25 cellular contexts compared by ENCODE assay signal in genomic region chr2:120488531-120488930, GRCh38.
"Had no signal": no experiment of that assay in that cellular context is flagged by ENCODE, and none has a peak within 500 bp of the region (broad histone marks: within the 10 kb centered on the region; RNA-seq: fewer than 3 reads in every experiment).

No MANE protein-coding gene starts in this region.

- H3K4me3 Mint-ChIP-seq: naive thymus-derived CD4-positive, alpha-beta T cell; nephron; stimulated activated effector memory CD8-positive, alpha-beta T cell treated with anti-CD3 and anti-CD28 coated beads, Interleukin-12 subunit alpha, Interleukin-12 subunit beta, amount 100 ng/mL, for 72 hours had no signal

- H3K9me3 Mint-ChIP-seq: nephron; stimulated activated effector memory CD8-positive, alpha-beta T cell treated with anti-CD3 and anti-CD28 coated beads, Interleukin-12 subunit alpha, Interleukin-12 subunit beta, amount 100 ng/mL, for 72 hours had no signal

- H3K4me3 ChIP-seq: dorsolateral prefrontal cortex, heart left ventricle, hepatocyte, pancreas, right lobe of liver, stomach, thyroid gland, vagina had no signal

- H3K4me2 ChIP-seq: hepatocyte had no signal

- H3K36me3 Mint-ChIP-seq: naive thymus-derived CD4-positive, alpha-beta T cell; stimulated activated effector memory CD8-positive, alpha-beta T cell treated with anti-CD3 and anti-CD28 coated beads, Interleukin-12 subunit alpha, Interleukin-12 subunit beta, amount 100 ng/mL, for 72 hours had no signal

- DNase-seq: cerebellar nuclear complex; dorsolateral prefrontal cortex; effector CD4-positive, alpha-beta T cell; heart left ventricle; kidney glomerular epithelial cell; left colon; mesenchymal stem cell; midbrain; naive thymus-derived CD4-positive, alpha-beta T cell; occipital lobe; small intestine; stimulated activated CD4-positive, alpha-beta T cell treated with anti-CD3 and anti-CD28 coated beads, Interleukin-12 subunit alpha, Interleukin-12 subunit beta, amount 100 ng/mL, for 4 hours; stimulated activated CD4-positive, alpha-beta T cell treated with anti-CD3 and anti-CD28 coated beads, Interleukin-1b, Interleukin-23, amount 100 ng/mL, for 48 hours; stimulated activated CD4-positive, alpha-beta T cell treated with anti-CD3 and anti-CD28 coated beads, Interleukin-4, amount 100 ng/mL, for 24 hours; stimulated activated naive CD4-positive, alpha-beta T cell treated with Interleukin-2 at 50 U/mL for 16 hours; stomach; thyroid gland; trophoblast cell had no signal

- H3K36me3 ChIP-seq: heart left ventricle, pancreas, right lobe of liver, stomach, thyroid gland, vagina had no signal

- H3K27ac Mint-ChIP-seq: naive thymus-derived CD4-positive, alpha-beta T cell; nephron; progenitor cell of endocrine pancreas; stimulated activated effector memory CD8-positive, alpha-beta T cell treated with anti-CD3 and anti-CD28 coated beads, Interleukin-12 subunit alpha, Interleukin-12 subunit beta, amount 100 ng/mL, for 72 hours had no signal

- H3K9me3 ChIP-seq: heart left ventricle, pancreas, right lobe of liver, stomach, thyroid gland, vagina had no signal

- H3K27ac ChIP-seq: dorsolateral prefrontal cortex, heart left ventricle, hepatocyte, pancreas, stomach, thyroid gland, vagina had no signal

- H3K27me3 ChIP-seq: hepatocyte, pancreas, right lobe of liver, thyroid gland, vagina had no signal

- H2AFZ ChIP-seq: hepatocyte had no signal

- H3K4me1 Mint-ChIP-seq: stimulated activated effector memory CD8-positive, alpha-beta T cell treated with anti-CD3 and anti-CD28 coated beads, Interleukin-12 subunit alpha, Interleukin-12 subunit beta, amount 100 ng/mL, for 72 hours had no signal

- H3K4me1 ChIP-seq: heart left ventricle, pancreas, thyroid gland, vagina had no signal

- H3K79me2 ChIP-seq: hepatocyte had no signal
